1 cellular context compared by ENCODE assay signal in genomic region chr17:29242790-29243189, GRCh38.
TF ChIP-seq lines count a peak whose summit lies in the region.

No MANE protein-coding gene starts in this region.

TF ChIP-seq in H1, 55 proteins besides CTCF, POLR2A, EP300 and RAD21:
- TF ChIP-seq CBX5 (IDR thresholded peaks at IDR 0.05; ENCODE audit: low read depth, low read length) (no peak), MAFK (IDR thresholded peaks at IDR 0.05; ENCODE audit: low read depth, low read length) (no peak), EZH2 (IDR thresholded peaks at IDR 0.05; ENCODE audit: low read depth, low read length, severe bottlenecking) (no peak), YY1 (IDR thresholded peaks at IDR 0.05; ENCODE audit: low read depth, low read length) (no peak), ASH2L (IDR thresholded peaks at IDR 0.05; ENCODE audit: low read length) (no peak), SAP30 (IDR thresholded peaks at IDR 0.05; ENCODE audit: insufficient read depth, insufficient replicate concordance, low read length) (no peak), HDAC2 (IDR thresholded peaks at IDR 0.05; ENCODE audit: borderline replicate concordance in 1 of 2, low read depth in 2 of 2, low read length in 2 of 2) (no peak), TCF12 (IDR thresholded peaks at IDR 0.05; ENCODE audit: low read depth, low read length) (no peak), MAX (IDR thresholded peaks at IDR 0.05) (no peak), SUZ12 (IDR thresholded peaks at IDR 0.05; ENCODE audit: low read length) (no peak), PHF8 (conservative IDR thresholded peaks at IDR 0.05; ENCODE audit: low read depth, low read length) (no peak), CHD1 (IDR thresholded peaks at IDR 0.05; ENCODE audit: low read depth, low read length) (no peak), SRF (IDR thresholded peaks at IDR 0.05; ENCODE audit: low read depth, low read length) (no peak)
